ENCODE assay signal across 1 cellular context in the genomic region with DNA sequence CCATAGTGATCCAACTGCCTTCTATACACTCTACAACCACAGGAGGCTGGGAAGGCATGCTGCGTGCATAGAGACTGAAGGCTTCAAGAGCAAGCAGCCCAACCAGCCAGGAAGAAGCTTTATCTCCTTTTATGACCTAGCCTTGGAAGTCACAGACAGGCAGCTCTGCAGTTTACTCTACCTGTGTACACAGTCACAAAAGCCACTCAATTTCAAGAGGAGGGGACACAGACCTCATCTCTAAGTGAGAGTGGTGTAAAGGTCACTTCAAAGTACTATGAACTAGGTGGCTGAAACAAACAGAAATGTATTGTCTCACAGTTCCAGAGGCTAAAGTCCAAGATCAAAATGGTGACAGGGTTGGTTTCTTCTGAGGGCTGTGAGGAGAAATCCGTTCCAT.
TF ChIP-seq lines count a peak whose summit lies in the region.

No MANE protein-coding gene starts in this region.

TF ChIP-seq in HepG2, 621 proteins besides CTCF, POLR2A, EP300 and RAD21 (continued from another document and continues in another):
- TF ChIP-seq, protein P1, sequence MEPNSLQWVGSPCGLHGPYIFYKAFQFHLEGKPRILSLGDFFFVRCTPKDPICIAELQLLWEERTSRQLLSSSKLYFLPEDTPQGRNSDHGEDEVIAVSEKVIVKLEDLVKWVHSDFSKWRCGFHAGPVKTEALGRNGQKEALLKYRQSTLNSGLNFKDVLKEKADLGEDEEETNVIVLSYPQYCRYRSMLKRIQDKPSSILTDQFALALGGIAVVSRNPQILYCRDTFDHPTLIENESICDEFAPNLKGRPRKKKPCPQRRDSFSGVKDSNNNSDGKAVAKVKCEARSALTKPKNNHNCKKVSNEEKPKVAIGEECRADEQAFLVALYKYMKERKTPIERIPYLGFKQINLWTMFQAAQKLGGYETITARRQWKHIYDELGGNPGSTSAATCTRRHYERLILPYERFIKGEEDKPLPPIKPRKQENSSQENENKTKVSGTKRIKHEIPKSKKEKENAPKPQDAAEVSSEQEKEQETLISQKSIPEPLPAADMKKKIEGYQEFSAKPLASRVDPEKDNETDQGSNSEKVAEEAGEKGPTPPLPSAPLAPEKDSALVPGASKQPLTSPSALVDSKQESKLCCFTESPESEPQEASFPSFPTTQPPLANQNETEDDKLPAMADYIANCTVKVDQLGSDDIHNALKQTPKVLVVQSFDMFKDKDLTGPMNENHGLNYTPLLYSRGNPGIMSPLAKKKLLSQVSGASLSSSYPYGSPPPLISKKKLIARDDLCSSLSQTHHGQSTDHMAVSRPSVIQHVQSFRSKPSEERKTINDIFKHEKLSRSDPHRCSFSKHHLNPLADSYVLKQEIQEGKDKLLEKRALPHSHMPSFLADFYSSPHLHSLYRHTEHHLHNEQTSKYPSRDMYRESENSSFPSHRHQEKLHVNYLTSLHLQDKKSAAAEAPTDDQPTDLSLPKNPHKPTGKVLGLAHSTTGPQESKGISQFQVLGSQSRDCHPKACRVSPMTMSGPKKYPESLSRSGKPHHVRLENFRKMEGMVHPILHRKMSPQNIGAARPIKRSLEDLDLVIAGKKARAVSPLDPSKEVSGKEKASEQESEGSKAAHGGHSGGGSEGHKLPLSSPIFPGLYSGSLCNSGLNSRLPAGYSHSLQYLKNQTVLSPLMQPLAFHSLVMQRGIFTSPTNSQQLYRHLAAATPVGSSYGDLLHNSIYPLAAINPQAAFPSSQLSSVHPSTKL (CRISPR knock-in tag; IDR thresholded peaks at IDR 0.05), result peak; percentile 73
- TF ChIP-seq TBX3 (IDR thresholded peaks at IDR 0.05; ENCODE audit: borderline replicate concordance), result no peak
- TF ChIP-seq ZNF782 (CRISPR knock-in tag; IDR thresholded peaks at IDR 0.05; ENCODE audit: borderline replicate concordance), result no peak
- no peak for TF ChIP-seq U2AF1 (optimal IDR thresholded peaks at IDR 0.05; ENCODE audit: low read depth, low read length)
- no peak for TF ChIP-seq ZNF83 (CRISPR knock-in tag; IDR thresholded peaks at IDR 0.05; ENCODE audit: borderline replicate concordance)
- no peak for TF ChIP-seq FOXP1 (IDR thresholded peaks at IDR 0.05)
- TF ChIP-seq FOXP1 (CRISPR knock-in tag; IDR thresholded peaks at IDR 0.05), result peak; percentile 53; the same call in 1 of the 2 replicates
- TF ChIP-seq RXRB (CRISPR knock-in tag; IDR thresholded peaks at IDR 0.05; ENCODE audit: borderline replicate concordance), result peak; percentile 36; the same call in 1 of the 2 replicates
- TF ChIP-seq ZNF709 (CRISPR knock-in tag; IDR thresholded peaks at IDR 0.05), result no peak
- TF ChIP-seq, protein P2, sequence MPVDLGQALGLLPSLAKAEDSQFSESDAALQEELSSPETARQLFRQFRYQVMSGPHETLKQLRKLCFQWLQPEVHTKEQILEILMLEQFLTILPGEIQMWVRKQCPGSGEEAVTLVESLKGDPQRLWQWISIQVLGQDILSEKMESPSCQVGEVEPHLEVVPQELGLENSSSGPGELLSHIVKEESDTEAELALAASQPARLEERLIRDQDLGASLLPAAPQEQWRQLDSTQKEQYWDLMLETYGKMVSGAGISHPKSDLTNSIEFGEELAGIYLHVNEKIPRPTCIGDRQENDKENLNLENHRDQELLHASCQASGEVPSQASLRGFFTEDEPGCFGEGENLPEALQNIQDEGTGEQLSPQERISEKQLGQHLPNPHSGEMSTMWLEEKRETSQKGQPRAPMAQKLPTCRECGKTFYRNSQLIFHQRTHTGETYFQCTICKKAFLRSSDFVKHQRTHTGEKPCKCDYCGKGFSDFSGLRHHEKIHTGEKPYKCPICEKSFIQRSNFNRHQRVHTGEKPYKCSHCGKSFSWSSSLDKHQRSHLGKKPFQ (CRISPR knock-in tag; IDR thresholded peaks at IDR 0.05; ENCODE audit: insufficient replicate concordance), result no peak
- TF ChIP-seq SMAD1 (CRISPR knock-in tag; IDR thresholded peaks at IDR 0.05; ENCODE audit: borderline replicate concordance, low read depth), result no peak
- no peak for TF ChIP-seq MAF1 (CRISPR knock-in tag; IDR thresholded peaks at IDR 0.05; ENCODE audit: borderline replicate concordance)
- no peak for TF ChIP-seq ZNF510 (CRISPR knock-in tag; IDR thresholded peaks at IDR 0.05; ENCODE audit: low read depth)
- TF ChIP-seq ZNF441 (CRISPR knock-in tag; IDR thresholded peaks at IDR 0.05; ENCODE audit: borderline replicate concordance), result no peak
- TF ChIP-seq ZNF382 (CRISPR knock-in tag; IDR thresholded peaks at IDR 0.05; ENCODE audit: borderline replicate concordance), result no peak
- no peak for TF ChIP-seq SIX1 (CRISPR knock-in tag; IDR thresholded peaks at IDR 0.05; ENCODE audit: borderline replicate concordance)
- TF ChIP-seq SMARCC2 (IDR thresholded peaks at IDR 0.05), result no peak
- no peak for TF ChIP-seq CC2D1A (CRISPR knock-in tag; IDR thresholded peaks at IDR 0.05)
- TF ChIP-seq ZFYVE20 (CRISPR knock-in tag; IDR thresholded peaks at IDR 0.05; ENCODE audit: borderline replicate concordance, low read depth), result no peak
- no peak for TF ChIP-seq ZNF337 (CRISPR knock-in tag; IDR thresholded peaks at IDR 0.05; ENCODE audit: borderline replicate concordance, low read depth)
- TF ChIP-seq NR1H2 (CRISPR knock-in tag; IDR thresholded peaks at IDR 0.05; ENCODE audit: borderline replicate concordance, low read depth), result no peak
- peak; percentile 60 for TF ChIP-seq HNF4G (IDR thresholded peaks at IDR 0.05; ENCODE audit: borderline replicate concordance, low read depth, low read length)
- TF ChIP-seq HNF4G (CRISPR knock-in tag; IDR thresholded peaks at IDR 0.05; ENCODE audit: borderline replicate concordance, low read depth), result peak; percentile 67; the same call in 1 of the 2 replicates
- TF ChIP-seq, protein P3, sequence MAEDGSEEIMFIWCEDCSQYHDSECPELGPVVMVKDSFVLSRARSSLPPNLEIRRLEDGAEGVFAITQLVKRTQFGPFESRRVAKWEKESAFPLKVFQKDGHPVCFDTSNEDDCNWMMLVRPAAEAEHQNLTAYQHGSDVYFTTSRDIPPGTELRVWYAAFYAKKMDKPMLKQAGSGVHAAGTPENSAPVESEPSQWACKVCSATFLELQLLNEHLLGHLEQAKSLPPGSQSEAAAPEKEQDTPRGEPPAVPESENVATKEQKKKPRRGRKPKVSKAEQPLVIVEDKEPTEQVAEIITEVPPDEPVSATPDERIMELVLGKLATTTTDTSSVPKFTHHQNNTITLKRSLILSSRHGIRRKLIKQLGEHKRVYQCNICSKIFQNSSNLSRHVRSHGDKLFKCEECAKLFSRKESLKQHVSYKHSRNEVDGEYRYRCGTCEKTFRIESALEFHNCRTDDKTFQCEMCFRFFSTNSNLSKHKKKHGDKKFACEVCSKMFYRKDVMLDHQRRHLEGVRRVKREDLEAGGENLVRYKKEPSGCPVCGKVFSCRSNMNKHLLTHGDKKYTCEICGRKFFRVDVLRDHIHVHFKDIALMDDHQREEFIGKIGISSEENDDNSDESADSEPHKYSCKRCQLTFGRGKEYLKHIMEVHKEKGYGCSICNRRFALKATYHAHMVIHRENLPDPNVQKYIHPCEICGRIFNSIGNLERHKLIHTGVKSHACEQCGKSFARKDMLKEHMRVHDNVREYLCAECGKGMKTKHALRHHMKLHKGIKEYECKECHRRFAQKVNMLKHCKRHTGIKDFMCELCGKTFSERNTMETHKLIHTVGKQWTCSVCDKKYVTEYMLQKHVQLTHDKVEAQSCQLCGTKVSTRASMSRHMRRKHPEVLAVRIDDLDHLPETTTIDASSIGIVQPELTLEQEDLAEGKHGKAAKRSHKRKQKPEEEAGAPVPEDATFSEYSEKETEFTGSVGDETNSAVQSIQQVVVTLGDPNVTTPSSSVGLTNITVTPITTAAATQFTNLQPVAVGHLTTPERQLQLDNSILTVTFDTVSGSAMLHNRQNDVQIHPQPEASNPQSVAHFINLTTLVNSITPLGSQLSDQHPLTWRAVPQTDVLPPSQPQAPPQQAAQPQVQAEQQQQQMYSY (CRISPR knock-in tag; IDR thresholded peaks at IDR 0.05), result no peak
- TF ChIP-seq NR2F6 (IDR thresholded peaks at IDR 0.05), result peak; percentile 37; the same call in 1 of the 2 replicates
- no peak for TF ChIP-seq NR2F6 (CRISPR knock-in tag; IDR thresholded peaks at IDR 0.05)
- no peak for TF ChIP-seq RFXAP (CRISPR knock-in tag; IDR thresholded peaks at IDR 0.05; ENCODE audit: borderline replicate concordance)
- TF ChIP-seq XBP1 (CRISPR knock-in tag; IDR thresholded peaks at IDR 0.05), result no peak
- TF ChIP-seq, protein P4, sequence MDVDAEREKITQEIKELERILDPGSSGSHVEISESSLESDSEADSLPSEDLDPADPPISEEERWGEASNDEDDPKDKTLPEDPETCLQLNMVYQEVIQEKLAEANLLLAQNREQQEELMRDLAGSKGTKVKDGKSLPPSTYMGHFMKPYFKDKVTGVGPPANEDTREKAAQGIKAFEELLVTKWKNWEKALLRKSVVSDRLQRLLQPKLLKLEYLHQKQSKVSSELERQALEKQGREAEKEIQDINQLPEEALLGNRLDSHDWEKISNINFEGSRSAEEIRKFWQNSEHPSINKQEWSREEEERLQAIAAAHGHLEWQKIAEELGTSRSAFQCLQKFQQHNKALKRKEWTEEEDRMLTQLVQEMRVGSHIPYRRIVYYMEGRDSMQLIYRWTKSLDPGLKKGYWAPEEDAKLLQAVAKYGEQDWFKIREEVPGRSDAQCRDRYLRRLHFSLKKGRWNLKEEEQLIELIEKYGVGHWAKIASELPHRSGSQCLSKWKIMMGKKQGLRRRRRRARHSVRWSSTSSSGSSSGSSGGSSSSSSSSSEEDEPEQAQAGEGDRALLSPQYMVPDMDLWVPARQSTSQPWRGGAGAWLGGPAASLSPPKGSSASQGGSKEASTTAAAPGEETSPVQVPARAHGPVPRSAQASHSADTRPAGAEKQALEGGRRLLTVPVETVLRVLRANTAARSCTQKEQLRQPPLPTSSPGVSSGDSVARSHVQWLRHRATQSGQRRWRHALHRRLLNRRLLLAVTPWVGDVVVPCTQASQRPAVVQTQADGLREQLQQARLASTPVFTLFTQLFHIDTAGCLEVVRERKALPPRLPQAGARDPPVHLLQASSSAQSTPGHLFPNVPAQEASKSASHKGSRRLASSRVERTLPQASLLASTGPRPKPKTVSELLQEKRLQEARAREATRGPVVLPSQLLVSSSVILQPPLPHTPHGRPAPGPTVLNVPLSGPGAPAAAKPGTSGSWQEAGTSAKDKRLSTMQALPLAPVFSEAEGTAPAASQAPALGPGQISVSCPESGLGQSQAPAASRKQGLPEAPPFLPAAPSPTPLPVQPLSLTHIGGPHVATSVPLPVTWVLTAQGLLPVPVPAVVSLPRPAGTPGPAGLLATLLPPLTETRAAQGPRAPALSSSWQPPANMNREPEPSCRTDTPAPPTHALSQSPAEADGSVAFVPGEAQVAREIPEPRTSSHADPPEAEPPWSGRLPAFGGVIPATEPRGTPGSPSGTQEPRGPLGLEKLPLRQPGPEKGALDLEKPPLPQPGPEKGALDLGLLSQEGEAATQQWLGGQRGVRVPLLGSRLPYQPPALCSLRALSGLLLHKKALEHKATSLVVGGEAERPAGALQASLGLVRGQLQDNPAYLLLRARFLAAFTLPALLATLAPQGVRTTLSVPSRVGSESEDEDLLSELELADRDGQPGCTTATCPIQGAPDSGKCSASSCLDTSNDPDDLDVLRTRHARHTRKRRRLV (CRISPR knock-in tag; IDR thresholded peaks at IDR 0.05), result no peak
- TF ChIP-seq HHEX (CRISPR knock-in tag; IDR thresholded peaks at IDR 0.05), result 0 out of 2 replicates have a peak, but pooled peaks have one; percentile 45
- no peak for TF ChIP-seq ZNF230 (CRISPR knock-in tag; IDR thresholded peaks at IDR 0.05)
- no peak for TF ChIP-seq SAP130 (CRISPR knock-in tag; IDR thresholded peaks at IDR 0.05; ENCODE audit: low read depth)
- TF ChIP-seq, protein P5, sequence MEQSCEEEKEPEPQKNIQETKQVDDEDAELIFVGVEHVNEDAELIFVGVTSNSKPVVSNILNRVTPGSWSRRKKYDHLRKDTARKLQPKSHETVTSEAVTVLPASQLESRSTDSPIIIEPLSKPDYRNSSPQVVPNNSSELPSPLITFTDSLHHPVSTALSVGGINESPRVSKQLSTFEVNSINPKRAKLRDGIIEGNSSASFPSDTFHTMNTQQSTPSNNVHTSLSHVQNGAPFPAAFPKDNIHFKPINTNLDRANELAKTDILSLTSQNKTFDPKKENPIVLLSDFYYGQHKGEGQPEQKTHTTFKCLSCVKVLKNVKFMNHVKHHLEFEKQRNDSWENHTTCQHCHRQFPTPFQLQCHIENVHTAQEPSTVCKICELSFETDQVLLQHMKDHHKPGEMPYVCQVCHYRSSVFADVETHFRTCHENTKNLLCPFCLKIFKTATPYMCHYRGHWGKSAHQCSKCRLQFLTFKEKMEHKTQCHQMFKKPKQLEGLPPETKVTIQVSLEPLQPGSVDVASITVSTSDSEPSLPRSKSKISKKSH (CRISPR knock-in tag; IDR thresholded peaks at IDR 0.05; ENCODE audit: borderline replicate concordance), result no peak
- TF ChIP-seq, protein P6, sequence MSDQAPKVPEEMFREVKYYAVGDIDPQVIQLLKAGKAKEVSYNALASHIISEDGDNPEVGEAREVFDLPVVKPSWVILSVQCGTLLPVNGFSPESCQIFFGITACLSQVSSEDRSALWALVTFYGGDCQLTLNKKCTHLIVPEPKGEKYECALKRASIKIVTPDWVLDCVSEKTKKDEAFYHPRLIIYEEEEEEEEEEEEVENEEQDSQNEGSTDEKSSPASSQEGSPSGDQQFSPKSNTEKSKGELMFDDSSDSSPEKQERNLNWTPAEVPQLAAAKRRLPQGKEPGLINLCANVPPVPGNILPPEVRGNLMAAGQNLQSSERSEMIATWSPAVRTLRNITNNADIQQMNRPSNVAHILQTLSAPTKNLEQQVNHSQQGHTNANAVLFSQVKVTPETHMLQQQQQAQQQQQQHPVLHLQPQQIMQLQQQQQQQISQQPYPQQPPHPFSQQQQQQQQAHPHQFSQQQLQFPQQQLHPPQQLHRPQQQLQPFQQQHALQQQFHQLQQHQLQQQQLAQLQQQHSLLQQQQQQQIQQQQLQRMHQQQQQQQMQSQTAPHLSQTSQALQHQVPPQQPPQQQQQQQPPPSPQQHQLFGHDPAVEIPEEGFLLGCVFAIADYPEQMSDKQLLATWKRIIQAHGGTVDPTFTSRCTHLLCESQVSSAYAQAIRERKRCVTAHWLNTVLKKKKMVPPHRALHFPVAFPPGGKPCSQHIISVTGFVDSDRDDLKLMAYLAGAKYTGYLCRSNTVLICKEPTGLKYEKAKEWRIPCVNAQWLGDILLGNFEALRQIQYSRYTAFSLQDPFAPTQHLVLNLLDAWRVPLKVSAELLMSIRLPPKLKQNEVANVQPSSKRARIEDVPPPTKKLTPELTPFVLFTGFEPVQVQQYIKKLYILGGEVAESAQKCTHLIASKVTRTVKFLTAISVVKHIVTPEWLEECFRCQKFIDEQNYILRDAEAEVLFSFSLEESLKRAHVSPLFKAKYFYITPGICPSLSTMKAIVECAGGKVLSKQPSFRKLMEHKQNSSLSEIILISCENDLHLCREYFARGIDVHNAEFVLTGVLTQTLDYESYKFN (CRISPR knock-in tag; conservative IDR thresholded peaks at IDR 0.05), result peak; percentile 57
- TF ChIP-seq, protein P7, sequence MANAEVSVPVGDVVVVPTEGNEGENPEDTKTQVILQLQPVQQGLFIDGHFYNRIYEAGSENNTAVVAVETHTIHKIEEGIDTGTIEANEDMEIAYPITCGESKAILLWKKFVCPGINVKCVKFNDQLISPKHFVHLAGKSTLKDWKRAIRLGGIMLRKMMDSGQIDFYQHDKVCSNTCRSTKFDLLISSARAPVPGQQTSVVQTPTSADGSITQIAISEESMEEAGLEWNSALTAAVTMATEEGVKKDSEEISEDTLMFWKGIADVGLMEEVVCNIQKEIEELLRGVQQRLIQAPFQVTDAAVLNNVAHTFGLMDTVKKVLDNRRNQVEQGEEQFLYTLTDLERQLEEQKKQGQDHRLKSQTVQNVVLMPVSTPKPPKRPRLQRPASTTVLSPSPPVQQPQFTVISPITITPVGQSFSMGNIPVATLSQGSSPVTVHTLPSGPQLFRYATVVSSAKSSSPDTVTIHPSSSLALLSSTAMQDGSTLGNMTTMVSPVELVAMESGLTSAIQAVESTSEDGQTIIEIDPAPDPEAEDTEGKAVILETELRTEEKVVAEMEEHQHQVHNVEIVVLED (CRISPR knock-in tag; IDR thresholded peaks at IDR 0.05; ENCODE audit: borderline replicate concordance), result no peak
- TF ChIP-seq ZNF263 (CRISPR knock-in tag; IDR thresholded peaks at IDR 0.05), result no peak
- no peak for TF ChIP-seq ZBTB3 (CRISPR knock-in tag; IDR thresholded peaks at IDR 0.05; ENCODE audit: borderline replicate concordance, low read depth)
- TF ChIP-seq TCF7 (IDR thresholded peaks at IDR 0.05; ENCODE audit: low read depth), result no peak
- TF ChIP-seq ZNF24 (IDR thresholded peaks at IDR 0.05), result no peak
